1 cellular context compared by ENCODE assay signal in genomic region chr22:31399211-31400022, GRCh38.
A peak's percentile ranks its signal among the peaks of the same experiment; 100 is the strongest.
TF ChIP-seq lines count a peak whose summit lies in the region.

TSS of gene DRG1 (plus strand) at chr22:31399604. CDS start at chr22:31399684, 80 bp downstream.

TF ChIP-seq in HepG2, 621 proteins besides CTCF, POLR2A, EP300 and RAD21 (continued from another document and continues in another):
- TF ChIP-seq AKNA (CRISPR knock-in tag; IDR thresholded peaks at IDR 0.05; ENCODE audit: borderline replicate concordance) (peak; percentile 42; the same call in 1 of the 2 replicates), HMGXB3 (CRISPR knock-in tag; IDR thresholded peaks at IDR 0.05; ENCODE audit: borderline replicate concordance) (no peak), ZNF362 (CRISPR knock-in tag; IDR thresholded peaks at IDR 0.05; ENCODE audit: borderline replicate concordance) (peak; percentile 28; the same call in 1 of the 2 replicates), PATZ1 (CRISPR knock-in tag; IDR thresholded peaks at IDR 0.05) (peak; percentile 87), ZMAT5 (CRISPR knock-in tag; IDR thresholded peaks at IDR 0.05; ENCODE audit: borderline replicate concordance, low read depth) (no peak), BRD4 (CRISPR knock-in tag; IDR thresholded peaks at IDR 0.05) (peak; percentile 73; the same call in 1 of the 2 replicates), LBX2 (CRISPR knock-in tag; IDR thresholded peaks at IDR 0.05; ENCODE audit: borderline replicate concordance) (no peak), NCOA2 (CRISPR knock-in tag; IDR thresholded peaks at IDR 0.05) (no peak), PHB2 (IDR thresholded peaks at IDR 0.05; ENCODE audit: partially characterized antibody) (no peak), ZNF556 (CRISPR knock-in tag; IDR thresholded peaks at IDR 0.05; ENCODE audit: borderline replicate concordance) (no peak), GABPA (IDR thresholded peaks at IDR 0.05; ENCODE audit: low read depth, low read length) (no peak), GABPA (CRISPR knock-in tag; IDR thresholded peaks at IDR 0.05; ENCODE audit: low read depth) (peak; percentile 25; the same call in 1 of the 2 replicates), ZZZ3 (CRISPR knock-in tag; IDR thresholded peaks at IDR 0.05; ENCODE audit: borderline replicate concordance) (peak; percentile 59; the same call in 1 of the 2 replicates), MIXL1 (CRISPR knock-in tag; IDR thresholded peaks at IDR 0.05) (no peak), CENPT (CRISPR knock-in tag; IDR thresholded peaks at IDR 0.05; ENCODE audit: low read depth) (no peak), KDM6A (CRISPR knock-in tag; IDR thresholded peaks at IDR 0.05; ENCODE audit: low read depth) (no peak), ZNF678 (CRISPR knock-in tag; IDR thresholded peaks at IDR 0.05) (no peak), NFE2 (CRISPR knock-in tag; IDR thresholded peaks at IDR 0.05) (no peak), TBX2 (CRISPR knock-in tag; IDR thresholded peaks at IDR 0.05; ENCODE audit: borderline replicate concordance) (peak; percentile 91), MATR3 (CRISPR knock-in tag; IDR thresholded peaks at IDR 0.05) (no peak), ZNF737 (CRISPR knock-in tag; IDR thresholded peaks at IDR 0.05; ENCODE audit: borderline replicate concordance) (0 out of 2 replicates have a peak, but pooled peaks have one; percentile 60), ZMAT3 (CRISPR knock-in tag; conservative IDR thresholded peaks at IDR 0.05) (no peak), PTBP1 (IDR thresholded peaks at IDR 0.05; ENCODE audit: low read depth, low read length, poor library complexity, severe bottlenecking) (no peak), TSC22D2 (CRISPR knock-in tag; IDR thresholded peaks at IDR 0.05; ENCODE audit: borderline replicate concordance) (no peak), RCOR2 (CRISPR knock-in tag; IDR thresholded peaks at IDR 0.05) (no peak), ZNF296 (CRISPR knock-in tag; conservative IDR thresholded peaks at IDR 0.05) (no peak), ATAD3A (CRISPR knock-in tag; IDR thresholded peaks at IDR 0.05) (no peak), FOXP1 (IDR thresholded peaks at IDR 0.05) (no peak), FOXP1 (CRISPR knock-in tag; IDR thresholded peaks at IDR 0.05) (no peak), ZNF513 (CRISPR knock-in tag; conservative IDR thresholded peaks at IDR 0.05) (no peak), MXD3 (CRISPR knock-in tag; IDR thresholded peaks at IDR 0.05) (no peak), HMGA1 (CRISPR knock-in tag; conservative IDR thresholded peaks at IDR 0.05) (no peak), ZNF160 (CRISPR knock-in tag; IDR thresholded peaks at IDR 0.05) (0 out of 2 replicates have a peak, but pooled peaks have one; percentile 63), ZSCAN31 (CRISPR knock-in tag; IDR thresholded peaks at IDR 0.05; ENCODE audit: low read depth) (no peak), ZHX2 (IDR thresholded peaks at IDR 0.05; ENCODE audit: low read depth) (no peak), ZHX2 (CRISPR knock-in tag; IDR thresholded peaks at IDR 0.05; ENCODE audit: borderline replicate concordance) (peak; percentile 82; the same call in 1 of the 2 replicates), ZNF615 (CRISPR knock-in tag; IDR thresholded peaks at IDR 0.05; ENCODE audit: borderline replicate concordance) (0 out of 2 replicates have a peak, but pooled peaks have one; percentile 61)
